25 cellular contexts compared by ENCODE assay signal in genomic region chr12:58254463-58254862, GRCh38.
"Had no signal": no experiment of that assay in that cellular context is flagged by ENCODE, and none has a peak within 500 bp of the region (broad histone marks: within the 10 kb centered on the region; RNA-seq: fewer than 3 reads in every experiment).

No MANE protein-coding gene starts in this region.

- H3K4me1 ChIP-seq: lower lobe of right lung, spleen, testis, tibial artery had no signal

- H3K9me3 ChIP-seq: esophagus squamous epithelium, lower lobe of right lung, ovary, psoas muscle, testis, tibial artery had no signal

- H3K9me3 Mint-ChIP-seq: stimulated activated memory B cell treated with anti-CD40 and anti-IgM and Interleukin-4, amounts not matched to agents 10 μg/mL and 1 μg/mL and 100 μg/mL, for 72 hours; type B pancreatic cell had no signal

- H3K27ac ChIP-seq: esophagus squamous epithelium, lower lobe of right lung, ovary, psoas muscle, skin epidermis, spleen, testis, tibial artery had no signal

- H3K4me1 Mint-ChIP-seq: immature natural killer cell; naive thymus-derived CD8-positive, alpha-beta T cell; stimulated activated memory B cell treated with anti-CD40 and anti-IgM and Interleukin-4, amounts not matched to agents 10 μg/mL and 1 μg/mL and 100 μg/mL, for 72 hours had no signal

- H3K4me3 Mint-ChIP-seq: immature natural killer cell; naive thymus-derived CD8-positive, alpha-beta T cell; stimulated activated memory B cell treated with anti-CD40 and anti-IgM and Interleukin-4, amounts not matched to agents 10 μg/mL and 1 μg/mL and 100 μg/mL, for 72 hours; type B pancreatic cell had no signal

- H3K36me3 ChIP-seq: esophagus squamous epithelium, lower lobe of right lung, ovary, spleen, tibial artery had no signal

- H3K27me3 ChIP-seq: ovary, spleen, testis, tibial artery had no signal

- H3K27ac Mint-ChIP-seq: immature natural killer cell; naive thymus-derived CD8-positive, alpha-beta T cell; stimulated activated memory B cell treated with anti-CD40 and anti-IgM and Interleukin-4, amounts not matched to agents 10 μg/mL and 1 μg/mL and 100 μg/mL, for 72 hours; type B pancreatic cell had no signal

- H3K4me3 ChIP-seq: esophagus squamous epithelium, lower lobe of right lung, ovary, psoas muscle, skin epidermis, spleen, testis, tibial artery had no signal

- DNase-seq: dermis blood vessel endothelial cell; effector memory CD4-positive, alpha-beta T cell; esophagus squamous epithelium; foreskin melanocyte; glutamatergic neuron; hypothalamus; immature natural killer cell; islet precursor cell; left ventricle myocardium superior; lower lobe of right lung; naive thymus-derived CD8-positive, alpha-beta T cell; occipital lobe; ovary; posterior cingulate gyrus; psoas muscle; right cardiac atrium; spleen; stimulated activated CD4-positive, alpha-beta T cell treated with anti-CD3 and anti-CD28 coated beads, Interleukin-4, amount 100 ng/mL, for 4 hours; stimulated activated naive CD8-positive, alpha-beta T cell treated with anti-CD3 and anti-CD28 coated beads, Interleukin-15, Interleukin-2, amounts not matched to agents 100 U/mL and 50 U/mL, for 24 hours; substantia nigra; testis; tibial artery had no signal

- H3K36me3 Mint-ChIP-seq: immature natural killer cell; stimulated activated memory B cell treated with anti-CD40 and anti-IgM and Interleukin-4, amounts not matched to agents 10 μg/mL and 1 μg/mL and 100 μg/mL, for 72 hours; type B pancreatic cell had no signal

- H3K27me3 Mint-ChIP-seq: stimulated activated memory B cell treated with anti-CD40 and anti-IgM and Interleukin-4, amounts not matched to agents 10 μg/mL and 1 μg/mL and 100 μg/mL, for 72 hours had no signal
